13 cellular contexts compared by ENCODE assay signal in the genomic region with DNA sequence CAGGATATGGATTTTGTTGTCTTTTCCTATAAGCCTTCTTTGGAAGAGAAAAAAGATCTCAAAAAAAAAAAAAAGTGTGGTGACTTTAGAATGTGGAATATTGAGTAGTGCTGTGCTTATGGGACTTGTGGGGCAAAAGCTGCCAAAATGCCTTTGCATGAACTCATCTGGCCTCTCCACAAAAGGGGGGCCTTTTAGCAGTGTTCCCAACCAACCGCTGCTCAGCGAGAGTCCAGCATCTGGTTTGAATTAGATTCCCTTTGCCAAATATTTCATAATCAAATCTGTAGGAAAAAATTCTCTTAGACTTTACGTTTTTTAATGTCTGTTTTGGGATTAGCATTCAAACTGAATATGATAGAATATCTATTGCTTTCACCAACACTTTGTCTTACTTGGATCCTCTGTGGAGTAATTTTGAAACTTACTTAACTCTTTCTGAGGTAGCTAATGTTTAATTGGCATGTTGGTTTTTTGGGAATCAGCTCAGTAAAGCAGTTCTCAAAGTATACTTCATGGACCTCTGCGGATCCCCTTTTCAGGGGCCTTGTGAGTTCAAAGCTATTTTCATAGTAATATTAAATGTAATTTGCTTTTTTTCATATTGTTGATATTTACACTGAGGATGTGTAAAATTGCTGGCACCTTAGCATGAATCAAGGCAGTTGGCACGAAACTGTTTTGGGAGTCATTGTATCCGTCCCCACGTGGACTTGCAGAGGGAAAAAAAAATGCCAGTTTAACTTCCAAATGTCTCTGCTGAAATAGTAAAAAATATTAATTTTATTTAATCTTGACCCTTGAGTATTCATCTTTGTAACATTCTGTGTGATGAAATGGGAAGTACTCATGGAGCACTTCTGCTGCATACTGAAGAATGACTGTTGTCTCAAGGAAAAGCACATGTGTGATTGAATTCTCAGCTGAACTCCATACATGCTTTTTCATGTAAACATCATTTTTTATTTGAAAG. TPM values are rescaled to one million over a fixed set of nuclear protein-coding genes. Genes with fewer than 3 reads are reported as not detected.
DNase-seq lines count a peak whose midpoint lies in the region; ATAC-seq, FAIRE-seq and TF ChIP-seq lines count a peak whose summit lies in the region.
"Had no signal": no experiment of that assay in that cellular context is flagged by ENCODE, and none has a peak within 500 bp of the region (broad histone marks: within the 10 kb centered on the region; RNA-seq: fewer than 3 reads in every experiment).

No MANE protein-coding gene starts in this region.

- intact Hi-C loops in pancreas (cut with DNase I) = no loop called here

- CTCF ChIA-PET in CD8-positive, alpha-beta memory T cell (lab: Charles Lee) = interaction anchor here (1.1 kb wide), 1 partner anchor 12 kb away, joined by 3 read pairs; no protein-coding TSS in a partner anchor

- H3K27me3 ChIP-seq in pancreas = no peaks in the 10 kb centered on the region
- H3K27me3 ChIP-seq in CD8-positive, alpha-beta memory T cell (ENCODE audit: insufficient read depth, low read length, poor library complexity, severe bottlenecking) = no peaks in the 10 kb centered on the region

- peak overlapping the region in 2 of 8 donors; percentile 51 to 88 for H3K27ac Mint-ChIP-seq in CD8-positive, alpha-beta memory T cell
- H3K27ac Mint-ChIP-seq: activated naive CD8-positive, alpha-beta T cell; stimulated activated naive B cell treated with anti-CD40 and anti-IgM and Interleukin-4, amounts not matched to agents 10 μg/mL and 1 μg/mL and 100 μg/mL, for 72 hours had no signal

- peaks cover 0 to 8% (median 2%) of the 10 kb centered on the region in 3 donors for H3K4me1 Mint-ChIP-seq in CD8-positive, alpha-beta memory T cell
- H3K4me1 Mint-ChIP-seq: stimulated activated naive B cell treated with anti-CD40 and anti-IgM and Interleukin-4, amounts not matched to agents 10 μg/mL and 1 μg/mL and 100 μg/mL, for 72 hours had no signal

- POLR2A ChIA-PET in CD8-positive, alpha-beta memory T cell (lab: Charles Lee) = no interaction called here

- no peaks in the 10 kb centered on the region for H3K9me3 ChIP-seq in pancreas
- H3K9me3 ChIP-seq in CD8-positive, alpha-beta memory T cell (ENCODE audit: low read length) = no peaks in the 10 kb centered on the region

- WGBS in pancreas, 2 donors = 58% methylated on average over 7 of the region's 7 CpGs

- DNase-seq in AG10803 (ENCODE audit: low read depth) = peak; percentile 99
- peak; percentile 96 for DNase-seq in fibroblast of villous mesenchyme (ENCODE audit: low read depth)
- no peak for DNase-seq in pancreas
- DNase-seq in NCI-H82 treated with DMSO at 0.1 percent for 48 hours (lab: John Stamatoyannopoulos, UW; ENCODE audit: unreplicated experiment) = no peak
- DNase-seq in CD8-positive, alpha-beta memory T cell = no peak
- DNase-seq in OCI-M1 (lab: John Stamatoyannopoulos, UW) = no peak
- DNase-seq: activated CD4-positive, alpha-beta T cell treated with anti-CD3 and anti-CD28 coated beads, Interleukin-2, amount 50 U/mL, for 4 hours; CD8-positive, alpha-beta T cell; stimulated activated CD4-positive, alpha-beta T cell treated with anti-CD3 and anti-CD28 coated beads, Interleukin-12 subunit alpha, Interleukin-12 subunit beta, amount 100 ng/mL, for 4 hours; stimulated activated naive B cell treated with anti-CD40 and anti-IgM and Interleukin-4, amounts not matched to agents 10 μg/mL and 1 μg/mL and 100 μg/mL, for 72 hours had no signal

- H3K4me3 Mint-ChIP-seq in CD8-positive, alpha-beta memory T cell = no peak overlapping the region
- H3K4me3 Mint-ChIP-seq: activated naive CD8-positive, alpha-beta T cell; CD8-positive, alpha-beta T cell; stimulated activated naive B cell treated with anti-CD40 and anti-IgM and Interleukin-4, amounts not matched to agents 10 μg/mL and 1 μg/mL and 100 μg/mL, for 72 hours had no signal

- peak; percentile 99 for ATAC-seq in SK-N-SH treated with all-trans-retinoic acid at 6 μM for 48 hours
- peak in 3 of 4 donors; percentile 66 to 73 (median 72) for ATAC-seq in pancreas
- ATAC-seq in GM21367 (IDR thresholded peaks at IDR 0.05; ENCODE audit: unreplicated experiment) = no peak
- ATAC-seq: CD8-positive, alpha-beta T cell; stimulated activated naive B cell treated with anti-CD40 and anti-IgM and Interleukin-4, amounts not matched to agents 10 μg/mL and 1 μg/mL and 100 μg/mL, for 72 hours had no signal

- peaks cover 0 to 17% (median 5%) of the 10 kb centered on the region in 3 donors for H3K36me3 Mint-ChIP-seq in CD8-positive, alpha-beta memory T cell
- H3K36me3 Mint-ChIP-seq: activated naive CD8-positive, alpha-beta T cell had no signal

- no peak overlapping the region for H3K27ac ChIP-seq in pancreas
- H3K27ac ChIP-seq in CD8-positive, alpha-beta memory T cell (ENCODE audit: low read depth, low read length) = no peak overlapping the region

- no peaks in the 10 kb centered on the region for H3K27me3 Mint-ChIP-seq in CD8-positive, alpha-beta memory T cell
- H3K27me3 Mint-ChIP-seq: activated naive CD8-positive, alpha-beta T cell; stimulated activated naive B cell treated with anti-CD40 and anti-IgM and Interleukin-4, amounts not matched to agents 10 μg/mL and 1 μg/mL and 100 μg/mL, for 72 hours had no signal

- H3K9me3 Mint-ChIP-seq in CD8-positive, alpha-beta memory T cell = no peaks in the 10 kb centered on the region
- H3K9me3 Mint-ChIP-seq: CD8-positive, alpha-beta T cell; stimulated activated naive B cell treated with anti-CD40 and anti-IgM and Interleukin-4, amounts not matched to agents 10 μg/mL and 1 μg/mL and 100 μg/mL, for 72 hours had no signal

- TF ChIP-seq CTCF in AG10803 (conservative IDR thresholded peaks at IDR 0.05; ENCODE audit: low read length) = no peak
- no peak for TF ChIP-seq CTCF in fibroblast of villous mesenchyme (IDR thresholded peaks at IDR 0.05; ENCODE audit: insufficient read depth, low read depth, low read length)
- TF ChIP-seq CTCF in pancreas (IDR thresholded peaks at IDR 0.05) = no peak

- no peaks in the 10 kb centered on the region for H3K36me3 ChIP-seq in pancreas
- no peaks in the 10 kb centered on the region for H3K36me3 ChIP-seq in CD8-positive, alpha-beta memory T cell (ENCODE audit: insufficient read depth, low read length)

- H3K4me3 ChIP-seq in AG10803 (ENCODE audit: low read length) = peak overlapping the region; percentile 10; the same call in 1 of the 2 replicates
- H3K4me3 ChIP-seq in fibroblast of villous mesenchyme (ENCODE audit: low read depth, low read length) = no peak overlapping the region
- no peak overlapping the region for H3K4me3 ChIP-seq in pancreas
- no peak overlapping the region for H3K4me3 ChIP-seq in CD8-positive, alpha-beta memory T cell (ENCODE audit: low read length)

- FAIRE-seq in pancreas (lab: Jason Lieb, UNC) = no peak

- peaks cover 0 to 6% (median 0%) of the 10 kb centered on the region in 3 donors for H3K4me1 ChIP-seq in pancreas
- H3K4me1 ChIP-seq in CD8-positive, alpha-beta memory T cell (ENCODE audit: insufficient read depth, low read length) = no peaks in the 10 kb centered on the region

TF ChIP-seq in SK-N-SH treated with all-trans-retinoic acid at 6 μM for 48 hours, 23 proteins besides CTCF, POLR2A, EP300 and RAD21 (continues in another document):
- TF ChIP-seq, protein P1, sequence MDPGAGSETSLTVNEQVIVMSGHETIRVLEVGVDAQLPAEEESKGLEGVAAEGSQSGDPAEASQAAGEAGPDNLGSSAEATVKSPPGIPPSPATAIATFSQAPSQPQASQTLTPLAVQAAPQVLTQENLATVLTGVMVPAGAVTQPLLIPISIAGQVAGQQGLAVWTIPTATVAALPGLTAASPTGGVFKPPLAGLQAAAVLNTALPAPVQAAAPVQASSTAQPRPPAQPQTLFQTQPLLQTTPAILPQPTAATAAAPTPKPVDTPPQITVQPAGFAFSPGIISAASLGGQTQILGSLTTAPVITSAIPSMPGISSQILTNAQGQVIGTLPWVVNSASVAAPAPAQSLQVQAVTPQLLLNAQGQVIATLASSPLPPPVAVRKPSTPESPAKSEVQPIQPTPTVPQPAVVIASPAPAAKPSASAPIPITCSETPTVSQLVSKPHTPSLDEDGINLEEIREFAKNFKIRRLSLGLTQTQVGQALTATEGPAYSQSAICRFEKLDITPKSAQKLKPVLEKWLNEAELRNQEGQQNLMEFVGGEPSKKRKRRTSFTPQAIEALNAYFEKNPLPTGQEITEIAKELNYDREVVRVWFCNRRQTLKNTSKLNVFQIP (CRISPR knock-in tag; IDR thresholded peaks at IDR 0.05; ENCODE audit: borderline replicate concordance, low read depth) = no peak
- TF ChIP-seq RARB (CRISPR knock-in tag; IDR thresholded peaks at IDR 0.05) (no peak), ZFP3 (CRISPR knock-in tag; IDR thresholded peaks at IDR 0.05) (no peak), ZFP30 (CRISPR knock-in tag; IDR thresholded peaks at IDR 0.05) (no peak), CSDC2 (CRISPR knock-in tag; IDR thresholded peaks at IDR 0.05) (no peak), TOX (CRISPR knock-in tag; IDR thresholded peaks at IDR 0.05; ENCODE audit: borderline replicate concordance) (no peak), ZNF70 (CRISPR knock-in tag; IDR thresholded peaks at IDR 0.05) (no peak), ZC3H10 (CRISPR knock-in tag; IDR thresholded peaks at IDR 0.05) (no peak), ISL1 (CRISPR knock-in tag; IDR thresholded peaks at IDR 0.05) (peak; percentile 66), ZNF565 (CRISPR knock-in tag; conservative IDR thresholded peaks at IDR 0.05; ENCODE audit: low read depth) (no peak), TCF4 (CRISPR knock-in tag; IDR thresholded peaks at IDR 0.05; ENCODE audit: borderline replicate concordance) (peak; percentile 84), OSR1 (CRISPR knock-in tag; IDR thresholded peaks at IDR 0.05) (no peak), BACH2 (CRISPR knock-in tag; IDR thresholded peaks at IDR 0.05; ENCODE audit: borderline replicate concordance) (no peak), GLIS3 (CRISPR knock-in tag; IDR thresholded peaks at IDR 0.05) (no peak)

RNA-seq across cellular contexts. Expression of gene VPS4A, which starts 34.7 kb away (rescaled TPM):
- 31.1 and 34.1 TPM in 2 replicates for total RNA-seq in fibroblast of villous mesenchyme
- total RNA-seq in pancreas = 10 to 100 TPM; 15.6 to 21.8 (median 19.5) TPM
- polyA plus RNA-seq in pancreas = 10 to 100 TPM; 27.8 to 34.8 TPM
- total RNA-seq in CD8-positive, alpha-beta memory T cell = 10 to 100 TPM; 35.7 to 35.9 TPM
- polyA plus RNA-seq in CD8-positive, alpha-beta memory T cell = 48.1 TPM

RNA-seq across cellular contexts. Expression of gene PDF, which starts 54.0 kb away (rescaled TPM):
- total RNA-seq in fibroblast of villous mesenchyme = 11.7 and 18.7 TPM in 2 replicates
- 10 to 100 TPM in 1 of 6 donors, 1 to 10 TPM in 5; 3.1 to 14.0 (median 7.7) TPM for total RNA-seq in pancreas
- polyA plus RNA-seq in pancreas = 1 to 10 TPM; 2.2 to 4.6 TPM
- 10 to 100 TPM; 29.1 to 34.9 TPM for total RNA-seq in CD8-positive, alpha-beta memory T cell
- 17.4 TPM for polyA plus RNA-seq in CD8-positive, alpha-beta memory T cell

Comparison
In these comparisons a context has a peak if more than half of its experiments do, and no peak if none do; other contexts are left out.
1. DNase-seq: peak in AG10803 (single experiment) and fibroblast of villous mesenchyme (single experiment); none in pancreas (0 of 6), NCI-H82 treated with DMSO at 0.1 percent for 48 hours (single experiment), CD8-positive, alpha-beta memory T cell (0 of 5) and OCI-M1 (single experiment).